In genomic region chr10:35765039-35765662, GRCh38 we compare ENCODE assay signal across 14 cellular contexts.
DNase-seq lines count a peak whose midpoint lies in the region; ATAC-seq and TF ChIP-seq lines count a peak whose summit lies in the region.
"Had no signal": no experiment of that assay in that cellular context is flagged by ENCODE, and none has a peak within 500 bp of the region (broad histone marks: within the 10 kb centered on the region; RNA-seq: fewer than 3 reads in every experiment).

No MANE protein-coding gene starts in this region.

- peaks cover 0 to 6% (median 4%) of the 10 kb centered on the region in 7 donors for H3K9me3 Mint-ChIP-seq in CD14-positive monocyte
- H3K9me3 Mint-ChIP-seq: activated T-helper 17 cell treated with anti-CD3 and anti-CD28 coated beads, Interleukin-2, amount 50 U/mL, for 72 hours had no signal

- DNase-seq in Ammon's horn (ENCODE audit: low spot score) (peak; percentile 13), SK-N-DZ (ENCODE audit: low spot score) (peak; percentile 7), head of caudate nucleus (peak in 26 of 42 donors; percentile 4 to 52 (median 14)), CD14-positive monocyte (ENCODE audit: low spot score) (no peak), NCI-H524 (lab: John Stamatoyannopoulos, UW) (no peak)
- DNase-seq: activated CD4-positive, alpha-beta T cell treated with anti-CD3 and anti-CD28 coated beads for 36 hours; NCI-H1092 treated with DMSO at 0.1 percent for 48 hours; NCI-H82 had no signal

- peaks cover 3 to 4% (median 4%) of the 10 kb centered on the region in 3 donors for H3K27me3 Mint-ChIP-seq in CD14-positive monocyte (ENCODE audit: low read depth in 3 of 3)

- no peak for TF ChIP-seq CTCF in CD14-positive monocyte (IDR thresholded peaks at IDR 0.05)

- no peak for ATAC-seq in HG02981 (IDR thresholded peaks at IDR 0.05; ENCODE audit: unreplicated experiment)
- ATAC-seq in HG03520 (IDR thresholded peaks at IDR 0.05; ENCODE audit: unreplicated experiment), result no peak
- ATAC-seq: activated CD4-positive, alpha-beta T cell treated with anti-CD3 and anti-CD28 coated beads for 36 hours; activated T-helper 17 cell treated with anti-CD3 and anti-CD28 coated beads, Interleukin-2, amount 50 U/mL, for 72 hours; SK-N-SH treated with all-trans-retinoic acid at 6 μM for 48 hours had no signal

- H3K36me3 ChIP-seq in mucosa of stomach (ENCODE audit: control insufficient read depth, insufficient read depth, low read length), result no peaks in the 10 kb centered on the region
- H3K36me3 ChIP-seq: cardiac muscle cell had no signal

- H3K4me3 Mint-ChIP-seq in CD14-positive monocyte, result peak overlapping the region in 1 of 2 donors; percentile 81
- H3K4me3 Mint-ChIP-seq: activated CD4-positive, alpha-beta T cell treated with anti-CD3 and anti-CD28 coated beads for 36 hours; activated T-helper 17 cell treated with anti-CD3 and anti-CD28 coated beads, Interleukin-2, amount 50 U/mL, for 72 hours had no signal

- peaks cover 7% of the 10 kb centered on the region for H3K4me1 Mint-ChIP-seq in CD14-positive monocyte
- H3K4me1 Mint-ChIP-seq: activated CD4-positive, alpha-beta T cell treated with anti-CD3 and anti-CD28 coated beads for 36 hours; activated T-helper 17 cell treated with anti-CD3 and anti-CD28 coated beads, Interleukin-2, amount 50 U/mL, for 72 hours had no signal

- H3K9me3 ChIP-seq in mucosa of stomach (ENCODE audit: control insufficient read depth, low read length), result no peaks in the 10 kb centered on the region

- H3K36me3 Mint-ChIP-seq in CD14-positive monocyte, result no peaks in the 10 kb centered on the region

- H3K4me1 ChIP-seq in mucosa of stomach (ENCODE audit: control insufficient read depth, insufficient read depth, low read length), result peaks cover 9% of the 10 kb centered on the region

- H3K9ac ChIP-seq in mucosa of stomach (ENCODE audit: low read length), result peak overlapping the region; percentile 60

- H3K4me3 ChIP-seq in mucosa of stomach (ENCODE audit: low read length), result peak overlapping the region; percentile 28
- H3K4me3 ChIP-seq: cardiac muscle cell had no signal

- intact Hi-C loops in head of caudate nucleus (cut with DNase I) (no loop called here), CD14-positive monocyte (cut with micrococcal nuclease) (no loop called here)

- no peaks in the 10 kb centered on the region for H3K27me3 ChIP-seq in mucosa of stomach (ENCODE audit: control insufficient read depth, insufficient read depth, low read length)
- H3K27me3 ChIP-seq: cardiac muscle cell had no signal

- H3K27ac Mint-ChIP-seq in CD14-positive monocyte, result no peak overlapping the region
- H3K27ac Mint-ChIP-seq: activated CD4-positive, alpha-beta T cell treated with anti-CD3 and anti-CD28 coated beads for 36 hours; activated T-helper 17 cell treated with anti-CD3 and anti-CD28 coated beads, Interleukin-2, amount 50 U/mL, for 72 hours had no signal

Comparison
In these comparisons a context has a peak if more than half of its experiments do, and no peak if none do; other contexts are left out.
1. DNase-seq: peak in Ammon's horn (single experiment), SK-N-DZ (single experiment) and head of caudate nucleus (26 of 42); none in CD14-positive monocyte (single experiment) and NCI-H524 (0 of 2).